In the genomic region with DNA sequence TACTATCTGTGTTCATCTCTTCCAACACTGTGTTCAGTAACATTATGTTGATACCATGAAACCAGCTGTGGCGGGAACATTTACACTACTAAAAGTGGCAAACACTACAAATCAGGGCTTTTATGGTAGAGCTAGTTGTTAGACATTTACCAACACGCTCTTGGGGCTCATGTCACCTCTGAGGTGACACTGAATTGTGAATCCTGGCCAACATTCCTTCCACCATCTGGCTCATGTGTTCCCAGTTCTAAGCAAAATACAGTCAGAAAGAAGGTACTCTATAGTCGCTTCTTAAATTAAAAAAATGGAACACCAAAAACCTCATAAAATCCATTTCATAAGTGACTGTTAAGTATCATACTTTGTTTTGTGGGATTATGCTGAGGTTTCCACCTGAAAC, we compare ENCODE assay signal across 17 cellular contexts.
DNase-seq lines count a peak whose midpoint lies in the region; ATAC-seq lines count a peak whose summit lies in the region.
"Had no signal": no experiment of that assay in that cellular context is flagged by ENCODE, and none has a peak within 500 bp of the region (broad histone marks: within the 10 kb centered on the region; RNA-seq: fewer than 3 reads in every experiment).

No MANE protein-coding gene starts in this region.

- ATAC-seq in activated T-cell treated with anti-CD3 and anti-CD28 coated beads, Interleukin-2, amount 50 U/mL, for 72 hours (replicated peaks in 1 of 2), result no peak
- ATAC-seq in activated naive CD8-positive, alpha-beta T cell treated with anti-CD3 and anti-CD28 coated beads, Interleukin-2, amount 10 ng/mL, durations not matched to agents 7 days and 5 days (ENCODE audit: low read depth), result no peak
- ATAC-seq in stimulated activated effector memory CD8-positive, alpha-beta T cell treated with anti-CD3 and anti-CD28 coated beads, Interleukin-12 subunit alpha, Interleukin-12 subunit beta, amount 100 ng/mL, for 72 hours, result no peak
- ATAC-seq in GM21515 (IDR thresholded peaks at IDR 0.05; ENCODE audit: unreplicated experiment) (no peak), HG03432 (IDR thresholded peaks at IDR 0.05; ENCODE audit: unreplicated experiment) (no peak)
- ATAC-seq: body of pancreas; SK-N-SH treated with all-trans-retinoic acid at 6 μM for 48 hours; stimulated activated memory B cell treated with anti-CD40 and anti-IgM and Interleukin-4, amounts not matched to agents 10 μg/mL and 1 μg/mL and 100 μg/mL, for 72 hours had no signal

- H3K4me3 Mint-ChIP-seq in activated T-cell treated with anti-CD3 and anti-CD28 coated beads, Interleukin-2, amount 50 U/mL, for 72 hours, result peak overlapping the region in 1 of 2 donors; percentile 14
- peak overlapping the region; percentile 59 for H3K4me3 Mint-ChIP-seq in activated naive CD8-positive, alpha-beta T cell treated with anti-CD3 and anti-CD28 coated beads, Interleukin-2, amount 10 ng/mL, durations not matched to agents 7 days and 5 days
- H3K4me3 Mint-ChIP-seq in stimulated activated effector memory CD8-positive, alpha-beta T cell treated with anti-CD3 and anti-CD28 coated beads, Interleukin-12 subunit alpha, Interleukin-12 subunit beta, amount 100 ng/mL, for 72 hours, result no peak overlapping the region
- H3K4me3 Mint-ChIP-seq: CD14-positive monocyte; nephron; stimulated activated memory B cell treated with anti-CD40 and anti-IgM and Interleukin-4, amounts not matched to agents 10 μg/mL and 1 μg/mL and 100 μg/mL, for 72 hours had no signal

- H3K27ac Mint-ChIP-seq in activated T-cell treated with anti-CD3 and anti-CD28 coated beads, Interleukin-2, amount 50 U/mL, for 72 hours, result peak overlapping the region; percentile 26
- peak overlapping the region; percentile 87 for H3K27ac Mint-ChIP-seq in activated naive CD8-positive, alpha-beta T cell treated with anti-CD3 and anti-CD28 coated beads, Interleukin-2, amount 10 ng/mL, durations not matched to agents 7 days and 5 days
- H3K27ac Mint-ChIP-seq in stimulated activated effector memory CD8-positive, alpha-beta T cell treated with anti-CD3 and anti-CD28 coated beads, Interleukin-12 subunit alpha, Interleukin-12 subunit beta, amount 100 ng/mL, for 72 hours, result peak overlapping the region; percentile 36
- H3K27ac Mint-ChIP-seq: CD14-positive monocyte; nephron; stimulated activated memory B cell treated with anti-CD40 and anti-IgM and Interleukin-4, amounts not matched to agents 10 μg/mL and 1 μg/mL and 100 μg/mL, for 72 hours had no signal

- no peak for DNase-seq in activated T-cell treated with anti-CD3 and anti-CD28 coated beads, Interleukin-2, amount 50 U/mL, for 72 hours
- DNase-seq in activated T-cell treated with anti-CD3 and anti-CD28 coated beads for 4 hours, result no peak
- DNase-seq in NCI-H1694 treated with DMSO at 0.1 percent for 48 hours (lab: John Stamatoyannopoulos, UW), result peak; percentile 91
- no peak for DNase-seq in activated naive CD8-positive, alpha-beta T cell treated with anti-CD3 and anti-CD28 coated beads, Interleukin-2, amount 10 ng/mL, durations not matched to agents 7 days and 5 days
- DNase-seq in stimulated activated effector memory CD8-positive, alpha-beta T cell treated with anti-CD3 and anti-CD28 coated beads, Interleukin-12 subunit alpha, Interleukin-12 subunit beta, amount 100 ng/mL, for 72 hours (ENCODE audit: low spot score in 2 of 2), result no peak
- DNase-seq in occipital lobe (lab: John Stamatoyannopoulos, UW), result no peak
- DNase-seq: activated CD4-positive, alpha-beta T cell treated with anti-CD3 and anti-CD28 coated beads, Interleukin-2, amount 50 U/mL, for 1 hour; activated T-cell treated with anti-CD3 and anti-CD28 coated beads, Interleukin-2, amount 50 U/mL, for 1 hour; body of pancreas; colonic mucosa; H7 had no signal

- H3K27me3 Mint-ChIP-seq in activated T-cell treated with anti-CD3 and anti-CD28 coated beads, Interleukin-2, amount 50 U/mL, for 72 hours (ENCODE audit: low read depth), result no peaks in the 10 kb centered on the region
- H3K27me3 Mint-ChIP-seq in activated naive CD8-positive, alpha-beta T cell treated with anti-CD3 and anti-CD28 coated beads, Interleukin-2, amount 10 ng/mL, durations not matched to agents 7 days and 5 days, result no peaks in the 10 kb centered on the region
- H3K27me3 Mint-ChIP-seq: stimulated activated memory B cell treated with anti-CD40 and anti-IgM and Interleukin-4, amounts not matched to agents 10 μg/mL and 1 μg/mL and 100 μg/mL, for 72 hours had no signal

- H3K36me3 Mint-ChIP-seq in activated T-cell treated with anti-CD3 and anti-CD28 coated beads, Interleukin-2, amount 50 U/mL, for 72 hours (ENCODE audit: insufficient read depth in 2 of 2), result peaks cover 8 to 10% of the 10 kb centered on the region in 2 donors
- H3K36me3 Mint-ChIP-seq in activated naive CD8-positive, alpha-beta T cell treated with anti-CD3 and anti-CD28 coated beads, Interleukin-2, amount 10 ng/mL, durations not matched to agents 7 days and 5 days, result peaks cover 41% of the 10 kb centered on the region
- H3K36me3 Mint-ChIP-seq in stimulated activated effector memory CD8-positive, alpha-beta T cell treated with anti-CD3 and anti-CD28 coated beads, Interleukin-12 subunit alpha, Interleukin-12 subunit beta, amount 100 ng/mL, for 72 hours, result no peaks in the 10 kb centered on the region
- H3K36me3 Mint-ChIP-seq: CD14-positive monocyte; stimulated activated memory B cell treated with anti-CD40 and anti-IgM and Interleukin-4, amounts not matched to agents 10 μg/mL and 1 μg/mL and 100 μg/mL, for 72 hours had no signal

- peaks cover 0 to 7% of the 10 kb centered on the region in 2 donors for H3K9me3 Mint-ChIP-seq in activated T-cell treated with anti-CD3 and anti-CD28 coated beads, Interleukin-2, amount 50 U/mL, for 72 hours
- peaks cover 26% of the 10 kb centered on the region for H3K9me3 Mint-ChIP-seq in activated naive CD8-positive, alpha-beta T cell treated with anti-CD3 and anti-CD28 coated beads, Interleukin-2, amount 10 ng/mL, durations not matched to agents 7 days and 5 days
- no peaks in the 10 kb centered on the region for H3K9me3 Mint-ChIP-seq in stimulated activated effector memory CD8-positive, alpha-beta T cell treated with anti-CD3 and anti-CD28 coated beads, Interleukin-12 subunit alpha, Interleukin-12 subunit beta, amount 100 ng/mL, for 72 hours
- H3K9me3 Mint-ChIP-seq: nephron; stimulated activated memory B cell treated with anti-CD40 and anti-IgM and Interleukin-4, amounts not matched to agents 10 μg/mL and 1 μg/mL and 100 μg/mL, for 72 hours had no signal

- POLR2A ChIA-PET in activated naive CD8-positive, alpha-beta T cell treated with anti-CD3 and anti-CD28 coated beads, Interleukin-2, amount 10 ng/mL, durations not matched to agents 7 days and 5 days (lab: Charles Lee), result interaction anchor here (1.2 to 5.4 kb wide), 4 partner anchors 12 to 438 kb away, joined by 3 to 41 read pairs (median 13); no protein-coding TSS in a partner anchor

- peaks cover 57% of the 10 kb centered on the region for H3K4me1 Mint-ChIP-seq in activated T-cell treated with anti-CD3 and anti-CD28 coated beads, Interleukin-2, amount 50 U/mL, for 72 hours (ENCODE audit: low read depth)
- peaks cover 57% of the 10 kb centered on the region for H3K4me1 Mint-ChIP-seq in activated naive CD8-positive, alpha-beta T cell treated with anti-CD3 and anti-CD28 coated beads, Interleukin-2, amount 10 ng/mL, durations not matched to agents 7 days and 5 days
- peaks cover 56% of the 10 kb centered on the region for H3K4me1 Mint-ChIP-seq in stimulated activated effector memory CD8-positive, alpha-beta T cell treated with anti-CD3 and anti-CD28 coated beads, Interleukin-12 subunit alpha, Interleukin-12 subunit beta, amount 100 ng/mL, for 72 hours
- H3K4me1 Mint-ChIP-seq: nephron had no signal

Comparison
In these comparisons a context has a peak if more than half of its experiments do, and no peak if none do; other contexts are left out.
1. H3K27ac Mint-ChIP-seq: peak in every context shown above with its lines; median percentile 87 in activated naive CD8-positive, alpha-beta T cell treated with anti-CD3 and anti-CD28 coated beads, Interleukin-2, amount 10 ng/mL, durations not matched to agents 7 days and 5 days; 36 in stimulated activated effector memory CD8-positive, alpha-beta T cell treated with anti-CD3 and anti-CD28 coated beads, Interleukin-12 subunit alpha, Interleukin-12 subunit beta, amount 100 ng/mL, for 72 hours; 26 in activated T-cell treated with anti-CD3 and anti-CD28 coated beads, Interleukin-2, amount 50 U/mL, for 72 hours.